Comparison of ENCODE assay signal across 8 cellular contexts in the genomic region with DNA sequence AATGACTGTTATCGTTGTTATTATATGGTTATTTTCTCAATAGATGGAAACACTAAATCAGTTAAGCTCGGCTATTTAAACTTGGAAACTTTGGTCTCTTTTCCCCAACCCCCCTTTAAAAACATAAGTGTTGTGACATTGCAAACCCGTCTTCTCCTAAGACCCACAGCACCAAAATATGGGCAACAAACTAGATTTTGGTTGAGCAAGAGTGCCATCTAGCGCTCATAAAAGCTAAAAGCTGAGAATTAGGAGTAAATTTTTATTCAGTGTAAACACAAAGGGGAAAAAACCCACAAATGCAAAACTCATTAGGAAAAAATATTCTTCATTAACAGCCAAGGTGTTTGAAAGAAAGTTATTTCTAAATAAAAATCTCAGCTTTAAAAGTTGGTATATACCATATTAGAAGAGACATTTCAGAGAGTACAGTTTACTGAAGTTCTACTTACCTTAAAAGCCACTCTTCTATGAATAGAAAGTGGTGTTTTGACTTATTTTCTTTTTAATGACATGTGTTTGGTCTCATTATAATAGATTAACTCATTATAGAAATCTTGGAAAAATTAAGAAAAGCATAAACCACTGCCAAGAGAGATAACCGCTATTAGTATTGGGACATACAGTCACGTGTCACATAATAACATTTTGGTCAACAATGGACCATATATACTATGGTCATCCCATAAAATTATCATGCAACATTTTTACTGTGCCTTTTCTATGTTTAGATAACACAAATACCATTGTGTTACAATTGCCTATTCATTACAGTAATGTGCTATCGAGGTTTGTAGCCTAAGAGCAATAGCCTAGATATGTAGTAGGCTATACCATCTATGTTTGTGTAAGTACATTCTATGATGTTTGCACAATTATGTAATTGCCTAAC. TPM values are rescaled to one million over a fixed set of nuclear protein-coding genes. Genes with fewer than 3 reads are reported as not detected.
DNase-seq lines count a peak whose midpoint lies in the region; ATAC-seq, FAIRE-seq and TF ChIP-seq lines count a peak whose summit lies in the region.

No MANE protein-coding gene starts in this region.

- intact Hi-C loops in right lobe of liver (cut with DNase I), result no loop called here

- H3K4me3 ChIP-seq in right lobe of liver, result no peak overlapping the region
- H3K4me3 ChIP-seq in thoracic aorta, result no peak overlapping the region

- WGBS in right lobe of liver (ENCODE audit: insufficient coverage, low coverage, low lambda C conversion rate, missing lambda C conversion rate), result 41% methylated on average over 7 of the region's 7 CpGs

- TF ChIP-seq POLR2A in right lobe of liver (IDR thresholded peaks at IDR 0.05), result no peak

- H3K36me3 ChIP-seq in right lobe of liver, result no peaks in the 10 kb centered on the region
- no peaks in the 10 kb centered on the region for H3K36me3 ChIP-seq in thoracic aorta

- no peaks in the 10 kb centered on the region for H3K4me1 ChIP-seq in right lobe of liver
- H3K4me1 ChIP-seq in thoracic aorta (ENCODE audit: control insufficient read depth in 1 of 2, low read depth in 2 of 2), result peaks cover 11 to 31% of the 10 kb centered on the region in 2 donors

- H3K9me3 ChIP-seq in right lobe of liver (no peaks in the 10 kb centered on the region), thoracic aorta (no peaks in the 10 kb centered on the region)

- peak; percentile 31 for DNase-seq in stimulated activated CD8-positive, alpha-beta memory T cell treated with anti-CD3 and anti-CD28 coated beads, Interleukin-12 subunit alpha, Interleukin-12 subunit beta, amount 100 ng/mL, for 1 hour (ENCODE audit: low read depth)
- DNase-seq in stimulated activated CD8-positive, alpha-beta memory T cell treated with anti-CD3 and anti-CD28 coated beads, Interleukin-4, amount 100 ng/mL, for 48 hours, result no peak
- DNase-seq in NCI-H1694 (lab: John Stamatoyannopoulos, UW) (peak; percentile 54), T-helper 2 cell (peak in 3 of 5 experiments; percentile 12 to 72 (median 59)), right lobe of liver (no peak), thoracic aorta (ENCODE audit: low spot score) (no peak)

- peak; percentile 74 for FAIRE-seq in colon (lab: Jason Lieb, UNC)

- peak; percentile 77 to 90 (median 84) for ATAC-seq in right lobe of liver
- no peak for ATAC-seq in thoracic aorta (ENCODE audit: insufficient number of reproducible peaks, low FRiP score, low read depth)
- ATAC-seq in GM18907 (IDR thresholded peaks at IDR 0.05; ENCODE audit: unreplicated experiment), result no peak

- TF ChIP-seq CTCF in right lobe of liver (IDR thresholded peaks at IDR 0.05) (peak; percentile 59 to 73 (median 65)), thoracic aorta (IDR thresholded peaks at IDR 0.05) (peak; percentile 63)

- H3K27ac ChIP-seq in right lobe of liver, result no peak overlapping the region
- H3K27ac ChIP-seq in thoracic aorta, result no peak overlapping the region

- H3K27me3 ChIP-seq in right lobe of liver (no peaks in the 10 kb centered on the region), thoracic aorta (replicated peaks; ENCODE audit: insufficient read depth) (no peaks in the 10 kb centered on the region)

RNA-seq across cellular contexts. Expression of a gene that starts 21.1 kb away (rescaled TPM):
- total RNA-seq in right lobe of liver (10 to 100 TPM in 5 of 6 experiments, 1 to 10 TPM in 1; 8.7 to 17.1 (median 11.9) TPM), thoracic aorta (10 to 100 TPM; 26.2 to 63.1 TPM)

RNA-seq across cellular contexts. Expression of a gene that starts 21.7 kb away (rescaled TPM):
- total RNA-seq in right lobe of liver (1 to 10 TPM; 6.3 to 9.5 (median 7.6) TPM), thoracic aorta (10 to 100 TPM in 1 of 2 donors, 1 to 10 TPM in 1; 9.8 to 29.5 TPM)

Comparison
In these comparisons a context has a peak if more than half of its experiments do, and no peak if none do; other contexts are left out.
1. DNase-seq: peak in stimulated activated CD8-positive, alpha-beta memory T cell treated with anti-CD3 and anti-CD28 coated beads, Interleukin-12 subunit alpha, Interleukin-12 subunit beta, amount 100 ng/mL, for 1 hour (single experiment), NCI-H1694 (single experiment) and T-helper 2 cell (3 of 5); none in stimulated activated CD8-positive, alpha-beta memory T cell treated with anti-CD3 and anti-CD28 coated beads, Interleukin-4, amount 100 ng/mL, for 48 hours (single experiment), right lobe of liver (0 of 3) and thoracic aorta (single experiment).
2. ATAC-seq: peak in right lobe of liver (4 of 4); none in thoracic aorta (single experiment) and GM18907 (single experiment).